In the genomic region with DNA sequence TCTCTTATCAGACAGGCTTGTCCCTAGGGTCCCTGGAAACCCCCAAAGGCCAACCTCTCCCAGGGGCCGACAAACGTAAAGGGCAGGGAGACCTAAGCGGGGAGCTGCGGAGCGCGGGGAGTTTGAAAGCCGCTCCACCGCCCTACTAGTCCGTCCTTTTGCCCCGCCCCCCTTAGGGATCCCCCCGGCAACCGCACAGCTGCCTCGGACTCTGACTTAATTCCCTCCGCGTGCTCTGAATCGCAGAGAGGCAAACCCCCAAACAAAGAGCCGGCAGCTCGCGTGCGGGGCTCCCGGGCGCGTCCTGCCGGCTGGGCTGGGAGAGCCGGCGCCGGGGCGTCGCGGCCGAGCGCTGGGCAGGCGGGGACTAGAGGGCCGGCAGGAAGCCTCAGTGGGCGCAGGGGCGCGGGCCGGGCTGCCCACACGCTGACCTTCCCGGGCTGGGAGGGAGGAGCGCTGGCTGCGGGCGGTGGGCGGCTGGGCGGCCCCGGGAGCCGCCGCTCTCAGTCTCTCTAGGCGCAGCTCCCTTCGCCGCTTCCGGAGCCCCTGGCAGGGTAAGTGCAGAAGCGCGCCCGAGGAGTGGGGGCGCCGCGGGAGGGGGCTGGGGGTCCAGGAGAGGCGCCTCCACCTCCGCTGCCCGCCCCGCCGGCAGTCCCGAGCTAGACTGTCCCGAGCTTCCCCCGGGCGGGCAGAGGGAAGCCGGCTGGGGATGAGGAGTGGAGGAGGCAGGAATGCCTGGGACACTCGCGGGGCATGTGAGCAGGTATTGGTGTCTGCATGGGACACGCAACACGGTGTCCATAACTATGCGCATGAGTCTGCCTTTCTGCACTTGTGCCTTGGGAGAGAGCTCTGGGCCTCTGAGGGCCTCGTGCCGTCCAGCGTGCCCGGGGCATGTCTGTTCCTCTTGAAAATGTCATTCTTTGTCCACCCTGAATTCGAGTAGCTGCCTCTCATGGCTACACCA, we compare ENCODE assay signal across 8 cellular contexts. TPM values are rescaled to one million over a fixed set of nuclear protein-coding genes. Genes with fewer than 3 reads are reported as not detected.
A peak's percentile ranks its signal among the peaks of the same experiment; 100 is the strongest.
DNase-seq lines count a peak whose midpoint lies in the region; TF ChIP-seq lines count a peak whose summit lies in the region.

TSPAN11 (plus strand) TSS at position 506 of the 967 bp plus-strand sequence. CDS start 27,244 bp downstream, outside the sequence.

- H3K4me1 Mint-ChIP-seq in nephron = peaks cover 38% of the 10 kb centered on the region

- no peaks in the 10 kb centered on the region for H3K9me3 Mint-ChIP-seq in nephron

- H4K20me1 ChIP-seq in fibroblast of lung (ENCODE audit: control insufficient read depth, extremely low read depth, insufficient read depth, low read length) = no peaks in the 10 kb centered on the region

- H3K36me3 Mint-ChIP-seq in nephron (ENCODE audit: low read depth) = no peaks in the 10 kb centered on the region

- peak within 1 kb of the TSS in 3 of 4 experiments; percentile 17 to 41 (median 36) for H3K4me3 ChIP-seq in fibroblast of lung (replicated peaks in 1 of 4; ENCODE audit: control extremely low read depth in 1 of 4, insufficient read depth in 1 of 4, low read depth in 3 of 4, low read length in 4 of 4)

- H3K4me2 ChIP-seq in fibroblast of lung (ENCODE audit: extremely low read depth, insufficient read depth, low read length) = peak within 1 kb of the TSS; percentile 59

- no peaks in the 10 kb centered on the region for H3K36me3 ChIP-seq in fibroblast of lung (ENCODE audit: control insufficient read depth, insufficient read depth, low read length)

- H2AFZ ChIP-seq in fibroblast of lung (ENCODE audit: low read length) = no peak within 1 kb of the TSS

- DNase-seq in DMS153 treated with DMSO at 0.1 percent for 48 hours (lab: John Stamatoyannopoulos, UW; ENCODE audit: unreplicated experiment) (peak; percentile 25), DMS153 (lab: John Stamatoyannopoulos, UW) (no peak), NCI-H82 (lab: John Stamatoyannopoulos, UW) (peak; percentile 91), fibroblast of lung (ENCODE audit: low read depth in 2 of 2) (peak; percentile 31 to 56), NCI-H1048 (lab: John Stamatoyannopoulos, UW) (no peak), NCI-H226 (no peak), 8988T (no peak)

- H3K4me1 ChIP-seq in fibroblast of lung (ENCODE audit: control insufficient read depth, extremely low read depth, insufficient read depth, low read length) = no peaks in the 10 kb centered on the region

- no peaks in the 10 kb centered on the region for H3K79me2 ChIP-seq in fibroblast of lung (ENCODE audit: control insufficient read depth, insufficient read depth, low read length)

- no peaks in the 10 kb centered on the region for H3K9me3 ChIP-seq in fibroblast of lung (ENCODE audit: control insufficient read depth, insufficient read depth, low read depth, low read length)

- no peak for TF ChIP-seq CTCF in fibroblast of lung (conservative IDR thresholded peaks at IDR 0.05 in 1 of 2, IDR thresholded peaks at IDR 0.05 in 1 of 2; ENCODE audit: low read depth in 1 of 2, low read length in 2 of 2)
- peak in 1 of 3 experiments; percentile 8 for TF ChIP-seq CTCF in nephron (IDR thresholded peaks at IDR 0.05; ENCODE audit: unreplicated experiment in 3 of 3)

- H3K27ac ChIP-seq in fibroblast of lung (ENCODE audit: insufficient read depth, low read length) = no peak within 1 kb of the TSS

- H3K27me3 Mint-ChIP-seq in nephron (ENCODE audit: low read depth) = peaks cover 14% of the 10 kb centered on the region

- no peak within 1 kb of the TSS for H3K9ac ChIP-seq in fibroblast of lung (ENCODE audit: insufficient read depth, low read length)

- H3K27me3 ChIP-seq in fibroblast of lung (ENCODE audit: control insufficient read depth, insufficient read depth, low read length) = peaks cover 27% of the 10 kb centered on the region

- peak within 1 kb of the TSS; percentile 80 to 84 (median 82) for H3K4me3 Mint-ChIP-seq in nephron

- peak within 1 kb of the TSS; percentile 52 to 63 (median 60) for H3K27ac Mint-ChIP-seq in nephron

RNA-seq across cellular contexts. Expression of gene TSPAN11, which starts in this region (rescaled TPM):
- 1.5 and 2.6 TPM in 2 replicates for total RNA-seq in fibroblast of lung
- polyA plus RNA-seq in fibroblast of lung = 0.02 and 0.05 TPM in 2 replicates
- polyA plus RNA-seq in fibroblast of lung (2012) = 0.05 and 0.06 TPM in 2 replicates
- polyA minus RNA-seq in fibroblast of lung (ENCODE audit: low replicate concordance) = 0.04 and 1.8 TPM in 2 replicates

Comparison
In these comparisons a context has a peak if more than half of its experiments do, and no peak if none do; other contexts are left out.
1. DNase-seq: peak in DMS153 treated with DMSO at 0.1 percent for 48 hours (single experiment), NCI-H82 (single experiment) and fibroblast of lung (2 of 2); none in DMS153 (single experiment), NCI-H1048 (single experiment), NCI-H226 (single experiment) and 8988T (single experiment).